ENCODE assay signal across 21 cellular contexts in genomic region chr9:72312563-72312962, GRCh38. TPM values are rescaled to one million over a fixed set of nuclear protein-coding genes. Genes with fewer than 3 reads are reported as not detected.
DNase-seq lines count a peak whose midpoint lies in the region; ATAC-seq, FAIRE-seq and TF ChIP-seq lines count a peak whose summit lies in the region.
"Had no signal": no experiment of that assay in that cellular context is flagged by ENCODE, and none has a peak within 500 bp of the region (broad histone marks: within the 10 kb centered on the region; RNA-seq: fewer than 3 reads in every experiment).

No MANE protein-coding gene starts in this region.

- no peaks in the 10 kb centered on the region for H3K36me3 Mint-ChIP-seq in activated CD8-positive, alpha-beta T cell treated with anti-CD3 and anti-CD28 coated beads, Interleukin-2, amount 10 ng/mL, durations not matched to agents 7 days and 5 days (ENCODE audit: low read depth)
- H3K36me3 Mint-ChIP-seq: CD4-positive, alpha-beta memory T cell had no signal

- H3K9me3 Mint-ChIP-seq in activated CD8-positive, alpha-beta T cell treated with anti-CD3 and anti-CD28 coated beads, Interleukin-2, amount 10 ng/mL, durations not matched to agents 7 days and 5 days (ENCODE audit: insufficient read depth): no peaks in the 10 kb centered on the region
- H3K9me3 Mint-ChIP-seq: CD4-positive, alpha-beta memory T cell had no signal

- POLR2A ChIA-PET in GM10248 (lab: Yijun Ruan, JAX): no interaction called here
- POLR2A ChIA-PET in activated CD8-positive, alpha-beta T cell treated with anti-CD3 and anti-CD28 coated beads, Interleukin-2, amount 10 ng/mL, durations not matched to agents 7 days and 5 days (lab: Charles Lee): no interaction called here

- 44 to 55% (median 48%) methylated on average over 5 of the region's 5 CpGs for WGBS in ovary, 3 donors

- H3K27me3 ChIP-seq in muscle layer of colon (ENCODE audit: control insufficient read depth in 1 of 2, insufficient read depth in 2 of 2, low read length in 2 of 2): no peaks in the 10 kb centered on the region
- H3K27me3 ChIP-seq in ovary: no peaks in the 10 kb centered on the region
- no peaks in the 10 kb centered on the region for H3K27me3 ChIP-seq in upper lobe of right lung
- H3K27me3 ChIP-seq: dorsolateral prefrontal cortex, left lung, Peyer's patch, right atrium auricular region had no signal

- H3K4me1 ChIP-seq in muscle layer of colon (ENCODE audit: insufficient read depth, low read length): peaks cover 42% of the 10 kb centered on the region
- H3K4me1 ChIP-seq in ovary (ENCODE audit: insufficient read depth): peaks cover 9% of the 10 kb centered on the region
- peaks cover 26% of the 10 kb centered on the region for H3K4me1 ChIP-seq in upper lobe of right lung

- CTCF ChIA-PET in GM10248 (lab: Yijun Ruan, JAX): no interaction called here
- CTCF ChIA-PET in activated CD8-positive, alpha-beta T cell treated with anti-CD3 and anti-CD28 coated beads, Interleukin-2, amount 10 ng/mL, durations not matched to agents 7 days and 5 days (lab: Charles Lee): interaction anchor here (1.5 kb wide), 1 partner anchor 11 kb away, joined by 4 read pairs; no protein-coding TSS in a partner anchor

- H3K4me3 Mint-ChIP-seq in activated CD8-positive, alpha-beta T cell treated with anti-CD3 and anti-CD28 coated beads, Interleukin-2, amount 10 ng/mL, durations not matched to agents 7 days and 5 days: no peak overlapping the region
- H3K4me3 Mint-ChIP-seq: CD4-positive, alpha-beta memory T cell had no signal

- ATAC-seq in GM19397 (IDR thresholded peaks at IDR 0.05; ENCODE audit: unreplicated experiment) (peak; percentile 43), HG03354 (IDR thresholded peaks at IDR 0.05; ENCODE audit: poor library complexity, severe bottlenecking, unreplicated experiment) (peak; percentile 90), upper lobe of right lung (no peak)
- no peak for ATAC-seq in activated CD8-positive, alpha-beta T cell treated with anti-CD3 and anti-CD28 coated beads, Interleukin-2, amount 10 ng/mL, durations not matched to agents 7 days and 5 days
- ATAC-seq: left lung; mucosa of descending colon; stimulated activated naive CD8-positive, alpha-beta T cell treated with anti-CD3 and anti-CD28 coated beads, Interleukin-15, Interleukin-2, amounts not matched to agents 100 U/mL and 50 U/mL, for 24 hours had no signal

- no peak for TF ChIP-seq POLR2A in ovary (IDR thresholded peaks at IDR 0.05)

- no peak overlapping the region for H3K27ac Mint-ChIP-seq in activated CD8-positive, alpha-beta T cell treated with anti-CD3 and anti-CD28 coated beads, Interleukin-2, amount 10 ng/mL, durations not matched to agents 7 days and 5 days
- H3K27ac Mint-ChIP-seq: CD4-positive, alpha-beta memory T cell had no signal

- no peak overlapping the region for H3K9ac ChIP-seq in muscle layer of colon (ENCODE audit: low read length)

- H3K4me1 Mint-ChIP-seq in activated CD8-positive, alpha-beta T cell treated with anti-CD3 and anti-CD28 coated beads, Interleukin-2, amount 10 ng/mL, durations not matched to agents 7 days and 5 days (ENCODE audit: low read depth): no peaks in the 10 kb centered on the region

- H3K4me3 ChIP-seq in muscle layer of colon (ENCODE audit: low read depth in 1 of 2, low read length in 2 of 2) (no peak overlapping the region), ovary (no peak overlapping the region), upper lobe of right lung (no peak overlapping the region)
- H3K4me3 ChIP-seq: dorsolateral prefrontal cortex, left lung, mucosa of descending colon, Peyer's patch, right atrium auricular region had no signal

- no peak for TF ChIP-seq EP300 in ovary (IDR thresholded peaks at IDR 0.05)

- FAIRE-seq in GM18507 (lab: Jason Lieb, UNC): peak; percentile 31

- H3K36me3 ChIP-seq in muscle layer of colon (ENCODE audit: insufficient read depth, low read length): no peaks in the 10 kb centered on the region
- H3K36me3 ChIP-seq in ovary: no peaks in the 10 kb centered on the region
- H3K36me3 ChIP-seq in upper lobe of right lung: no peaks in the 10 kb centered on the region
- H3K36me3 ChIP-seq: left lung, Peyer's patch, right atrium auricular region had no signal

- H3K27me3 Mint-ChIP-seq in activated CD8-positive, alpha-beta T cell treated with anti-CD3 and anti-CD28 coated beads, Interleukin-2, amount 10 ng/mL, durations not matched to agents 7 days and 5 days (ENCODE audit: low read depth): peaks cover 3% of the 10 kb centered on the region

- TF ChIP-seq CTCF in ovary (IDR thresholded peaks at IDR 0.05): no peak
- no peak for TF ChIP-seq CTCF in GM10248 (IDR thresholded peaks at IDR 0.05; ENCODE audit: control extremely low read depth, extremely low read depth, low read depth, missing control alignments)
- TF ChIP-seq CTCF in upper lobe of right lung (IDR thresholded peaks at IDR 0.05): no peak

- intact Hi-C loops in ovary (cut with DNase I) (no loop called here), upper lobe of right lung (cut with DNase I) (no loop called here)

- no peaks in the 10 kb centered on the region for H3K9me3 ChIP-seq in muscle layer of colon (ENCODE audit: low read length)
- no peaks in the 10 kb centered on the region for H3K9me3 ChIP-seq in ovary
- H3K9me3 ChIP-seq in upper lobe of right lung: no peaks in the 10 kb centered on the region
- H3K9me3 ChIP-seq: left lung, mucosa of descending colon, Peyer's patch, right atrium auricular region had no signal

- H3K27ac ChIP-seq in muscle layer of colon (ENCODE audit: low read depth, low read length): peak overlapping the region; percentile 41
- H3K27ac ChIP-seq in ovary: no peak overlapping the region
- no peak overlapping the region for H3K27ac ChIP-seq in upper lobe of right lung
- H3K27ac ChIP-seq: dorsolateral prefrontal cortex, left lung, right atrium auricular region had no signal

- DNase-seq in GM18507 (ENCODE audit: extremely low spot score, insufficient read length, low read depth) (no peak), ovary (no peak), GM10248 (ENCODE audit: extremely low spot score) (no peak), upper lobe of right lung (no peak)
- DNase-seq in activated CD8-positive, alpha-beta T cell treated with anti-CD3 and anti-CD28 coated beads, Interleukin-2, amount 10 ng/mL, durations not matched to agents 7 days and 5 days: no peak
- DNase-seq: activated CD4-positive, alpha-beta T cell treated with anti-CD3 and anti-CD28 coated beads for 1 hour; CD4-positive, alpha-beta memory T cell; dorsolateral prefrontal cortex; erythroblast; left lung; mucosa of descending colon; NCI-H1417; NCI-H69; nucleus accumbens; Peyer's patch; stimulated activated CD4-positive, alpha-beta T cell treated with anti-CD3 and anti-CD28 coated beads, Interleukin-15, amount 100 ng/mL, for 24 hours; stimulated activated naive CD8-positive, alpha-beta T cell treated with anti-CD3 and anti-CD28 coated beads, Interleukin-15, Interleukin-2, amounts not matched to agents 100 U/mL and 50 U/mL, for 24 hours had no signal

RNA-seq across cellular contexts. Expression of gene ZFAND5, which starts 52.4 kb away (rescaled TPM):
- total RNA-seq in ovary (100 to 1,000 TPM; 198 to 904 (median 321) TPM), upper lobe of right lung (204 TPM)
- 100 to 1,000 TPM; 146 to 208 TPM for polyA plus RNA-seq in ovary
- 10 to 100 TPM; 64.1 to 69.0 TPM for total RNA-seq in activated CD8-positive, alpha-beta T cell treated with anti-CD3 and anti-CD28 coated beads, Interleukin-2, amount 10 ng/mL, durations not matched to agents 7 days and 5 days

Comparison
In these comparisons a context has a peak if more than half of its experiments do, and no peak if none do; other contexts are left out.
1. ATAC-seq: peak in GM19397 (single experiment) and HG03354 (single experiment); none in upper lobe of right lung (single experiment) and activated CD8-positive, alpha-beta T cell treated with anti-CD3 and anti-CD28 coated beads, Interleukin-2, amount 10 ng/mL, durations not matched to agents 7 days and 5 days (single experiment).